In the genomic region with DNA sequence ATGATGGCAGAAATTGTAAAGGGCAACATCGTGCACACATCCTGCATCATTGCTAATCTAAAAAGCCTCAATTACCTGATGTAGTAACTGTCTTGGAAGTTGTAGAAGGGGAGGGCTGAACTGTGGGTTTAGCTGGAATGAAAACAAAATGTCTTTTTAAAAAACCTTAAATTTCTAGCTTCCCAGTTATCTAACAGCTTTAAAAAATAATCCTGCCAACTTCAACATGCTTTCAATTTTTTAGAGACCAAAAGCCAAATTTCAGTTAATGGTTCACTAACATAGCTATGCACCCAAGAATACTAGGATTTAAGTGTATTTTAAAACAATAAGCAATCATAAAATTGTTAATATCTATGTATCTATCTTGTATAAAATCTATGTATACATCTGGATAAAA, we compare ENCODE assay signal across 20 cellular contexts. TPM values are rescaled to one million over a fixed set of nuclear protein-coding genes. Genes with fewer than 3 reads are reported as not detected.
DNase-seq lines count a peak whose midpoint lies in the region.
"Had no signal": no experiment of that assay in that cellular context is flagged by ENCODE, and none has a peak within 500 bp of the region (broad histone marks: within the 10 kb centered on the region; RNA-seq: fewer than 3 reads in every experiment).

No MANE protein-coding gene starts in this region.

- no peak overlapping the region for H2BK12ac ChIP-seq in mesenchymal stem cell (ENCODE audit: low read length in 2 of 2)

- no peak overlapping the region for H3K23ac ChIP-seq in mesenchymal stem cell (ENCODE audit: low read length in 2 of 2)

- no peak overlapping the region for H2AK5ac ChIP-seq in mesenchymal stem cell (ENCODE audit: low read length, severe bottlenecking)

- peaks cover 29% of the 10 kb centered on the region for H3K36me3 Mint-ChIP-seq in activated naive CD4-positive, alpha-beta T cell treated with anti-CD3 and anti-CD28 coated beads, Interleukin-2, amount 50 U/mL, for 24 hours

- peaks cover 4% of the 10 kb centered on the region for H3K79me1 ChIP-seq in mesenchymal stem cell (replicated peaks; ENCODE audit: low read length, poor library complexity, severe bottlenecking)

- no CpG with 5 or more reads among the region's 1 CpG for WGBS in mesenchymal stem cell

- H3K4ac ChIP-seq in mesenchymal stem cell (ENCODE audit: low read depth in 1 of 2, low read length in 2 of 2): no peak overlapping the region

- no peaks in the 10 kb centered on the region for H3K27me3 Mint-ChIP-seq in activated naive CD4-positive, alpha-beta T cell treated with anti-CD3 and anti-CD28 coated beads, Interleukin-2, amount 50 U/mL, for 24 hours
- H3K27me3 Mint-ChIP-seq: CD4-positive, alpha-beta T cell had no signal

- H3K4me3 Mint-ChIP-seq in activated naive CD4-positive, alpha-beta T cell treated with anti-CD3 and anti-CD28 coated beads, Interleukin-2, amount 50 U/mL, for 24 hours: no peak overlapping the region
- H3K4me3 Mint-ChIP-seq: CD4-positive, alpha-beta T cell; H9; HFFc6 had no signal

- H2BK5ac ChIP-seq in mesenchymal stem cell (ENCODE audit: low read depth, low read length, poor library complexity, severe bottlenecking): no peak overlapping the region

- H3K9me3 ChIP-seq in mesenchymal stem cell (ENCODE audit: control insufficient read depth, low read length): no peaks in the 10 kb centered on the region
- H3K9me3 ChIP-seq: MG63 had no signal

- H3K9me3 Mint-ChIP-seq in activated naive CD4-positive, alpha-beta T cell treated with anti-CD3 and anti-CD28 coated beads, Interleukin-2, amount 50 U/mL, for 24 hours: no peaks in the 10 kb centered on the region
- H3K9me3 Mint-ChIP-seq: CD4-positive, alpha-beta T cell; H9; HFFc6 had no signal

- H2BK15ac ChIP-seq in mesenchymal stem cell (ENCODE audit: low read depth, poor library complexity, severe bottlenecking): no peak overlapping the region

- H4K8ac ChIP-seq in mesenchymal stem cell (ENCODE audit: low read length): no peak overlapping the region

- H3K4me1 Mint-ChIP-seq in activated naive CD4-positive, alpha-beta T cell treated with anti-CD3 and anti-CD28 coated beads, Interleukin-2, amount 50 U/mL, for 24 hours: peaks cover 64% of the 10 kb centered on the region
- H3K4me1 Mint-ChIP-seq: H9 had no signal

- no peaks in the 10 kb centered on the region for H3K27me3 ChIP-seq in mesenchymal stem cell (ENCODE audit: control insufficient read depth in 1 of 2, insufficient read depth in 1 of 2, low read length in 2 of 2)
- H3K27me3 ChIP-seq: BLaER1, MG63 had no signal

- no peak for DNase-seq in activated naive CD4-positive, alpha-beta T cell treated with Interleukin-2 at 50 U/mL for 16 hours
- DNase-seq in astrocyte of the hippocampus (ENCODE audit: low read depth, low spot score) (peak; percentile 36), mesenchymal stem cell (no peak), NCI-H2227 (lab: John Stamatoyannopoulos, UW; ENCODE audit: unreplicated experiment) (no peak), H4 (ENCODE audit: low spot score) (no peak)
- no peak for DNase-seq in stimulated activated CD4-positive, alpha-beta T cell treated with anti-CD3 and anti-CD28 coated beads, Interleukin-4, amount 100 ng/mL, for 1 hour
- DNase-seq: CD4-positive, alpha-beta T cell; COR-L47; DMS79 treated with DMSO at 0.1 percent for 48 hours; H9; HFFc6; MG63; NCI-H1417 treated with DMSO at 0.1 percent for 48 hours; NCI-H187; NCI-H446 treated with DMSO at 0.1 percent for 48 hours; PC-9; RPMI8226; SHP77 treated with DMSO at 0.1 percent for 48 hours had no signal

- peaks cover 6 to 99% of the 10 kb centered on the region in 2 experiments for H3K36me3 ChIP-seq in mesenchymal stem cell (ENCODE audit: control insufficient read depth in 1 of 2, insufficient read depth in 2 of 2, low read depth in 1 of 2, low read length in 2 of 2)

- H3K4me2 ChIP-seq in mesenchymal stem cell (ENCODE audit: low read length, poor library complexity, severe bottlenecking): no peak overlapping the region
- H3K4me2 ChIP-seq: BLaER1, PC-9 had no signal

- H3K9ac ChIP-seq in mesenchymal stem cell (ENCODE audit: low read length): peak overlapping the region; percentile 10
- H3K9ac ChIP-seq: BLaER1 had no signal

- H3K14ac ChIP-seq in mesenchymal stem cell (ENCODE audit: low read length in 2 of 2): no peak overlapping the region

- no peak overlapping the region for H3K27ac ChIP-seq in mesenchymal stem cell (ENCODE audit: low read length, poor library complexity, severe bottlenecking)
- H3K27ac ChIP-seq: BLaER1, PC-9 had no signal

- H3K27ac Mint-ChIP-seq in activated naive CD4-positive, alpha-beta T cell treated with anti-CD3 and anti-CD28 coated beads, Interleukin-2, amount 50 U/mL, for 24 hours: peak overlapping the region; percentile 62
- H3K27ac Mint-ChIP-seq: CD4-positive, alpha-beta T cell had no signal

- no peak overlapping the region for H2BK120ac ChIP-seq in mesenchymal stem cell (ENCODE audit: low read depth, low read length)

- H2AFZ ChIP-seq in mesenchymal stem cell (ENCODE audit: low read depth, low read length): no peak overlapping the region
- H2AFZ ChIP-seq: PC-9 had no signal

- no peak overlapping the region for H3K4me3 ChIP-seq in mesenchymal stem cell (ENCODE audit: insufficient read depth in 1 of 2, low read depth in 1 of 2, low read length in 2 of 2)
- H3K4me3 ChIP-seq: BLaER1, MG63, PC-9 had no signal

- H3K4me1 ChIP-seq in mesenchymal stem cell (ENCODE audit: control insufficient read depth, insufficient read depth, low read depth, low read length): no peaks in the 10 kb centered on the region
- H3K4me1 ChIP-seq: BLaER1 had no signal

- no peak overlapping the region for H4K91ac ChIP-seq in mesenchymal stem cell (ENCODE audit: low read length)

- no peak overlapping the region for H3K18ac ChIP-seq in mesenchymal stem cell (ENCODE audit: low read depth in 1 of 2, low read length in 2 of 2)

RNA-seq across cellular contexts. Expression of gene CD164, which starts 11.9 kb away (rescaled TPM):
- polyA plus RNA-seq in mesenchymal stem cell (2013, experiment 1 of 2): 364 TPM
- polyA plus RNA-seq in mesenchymal stem cell (2013, experiment 2 of 2): 391 TPM
- 92.0 and 115 TPM in 2 replicates for total RNA-seq in H4 (2014; rRNA removed; shearing (Covaris generic))
